13 cellular contexts compared by ENCODE assay signal in the genomic region with DNA sequence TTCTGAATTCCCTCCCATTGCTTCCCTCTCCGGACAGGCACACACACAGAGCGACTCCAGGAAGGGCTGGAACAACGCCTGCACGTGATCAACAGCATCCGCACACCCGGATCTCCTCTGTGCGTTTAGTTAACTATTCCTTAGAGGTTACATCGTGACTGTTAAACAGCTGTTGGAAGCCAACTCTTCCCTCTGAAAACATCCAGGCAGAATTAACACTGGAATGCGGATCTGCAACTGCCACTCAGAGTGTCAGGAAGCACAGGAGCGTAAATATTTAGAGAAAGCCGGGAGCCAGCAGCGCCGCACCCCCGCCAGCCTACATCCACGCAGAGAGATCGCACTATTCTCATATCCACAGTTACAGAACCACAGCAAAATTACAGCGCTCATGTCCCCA. TPM values are rescaled to one million over a fixed set of nuclear protein-coding genes. Genes with fewer than 3 reads are reported as not detected.
A peak's percentile ranks its signal among the peaks of the same experiment; 100 is the strongest.
DNase-seq lines count a peak whose midpoint lies in the region; ATAC-seq, FAIRE-seq and TF ChIP-seq lines count a peak whose summit lies in the region.
"Had no signal": no experiment of that assay in that cellular context is flagged by ENCODE, and none has a peak within 500 bp of the region (broad histone marks: within the 10 kb centered on the region; RNA-seq: fewer than 3 reads in every experiment).

No MANE protein-coding gene starts in this region.

- DNase-seq in HT-29 (ENCODE audit: low spot score) = peak; percentile 28
- DNase-seq in K562 (ENCODE audit: extremely low read depth in 1 of 4, low spot score in 3 of 4) = no peak
- DNase-seq in right lobe of liver = peak in 1 of 3 donors; percentile 55
- no peak for DNase-seq in smooth muscle cell (lab: John Stamatoyannopoulos, UW; ENCODE audit: unreplicated experiment)
- no peak for DNase-seq in effector CD4-positive, alpha-beta T cell
- DNase-seq in D341Med (ENCODE audit: low spot score) = no peak
- DNase-seq in inferior parietal cortex (ENCODE audit: extremely low spot score) = no peak
- DNase-seq: activated naive CD4-positive, alpha-beta T cell treated with Interleukin-2 at 50 U/mL for 16 hours; heart right ventricle; naive thymus-derived CD4-positive, alpha-beta T cell; NCI-H1436 treated with DMSO at 0.1 percent for 48 hours had no signal

- no TSS peak for BruUV-seq in K562 (replicated peaks; lab: Mats Ljungman, UMichigan)

- H3K9me3 ChIP-seq in K562 (replicated peaks; ENCODE audit: control insufficient read depth, insufficient read depth, low read depth, low read length) (no peaks in the 10 kb centered on the region), right lobe of liver (no peaks in the 10 kb centered on the region), smooth muscle cell (replicated peaks; ENCODE audit: low read depth) (no peaks in the 10 kb centered on the region)

- H3K4me3 ChIP-seq in K562 = no peak overlapping the region
- no peak overlapping the region for H3K4me3 ChIP-seq in right lobe of liver
- no peak overlapping the region for H3K4me3 ChIP-seq in smooth muscle cell
- H3K4me3 ChIP-seq: heart right ventricle had no signal

- no peaks in the 10 kb centered on the region for H3K4me1 ChIP-seq in K562 (replicated peaks in 1 of 2; ENCODE audit: control insufficient read depth in 2 of 2, insufficient read depth in 2 of 2, low read length in 2 of 2)
- peaks cover 0 to 51% (median 22%) of the 10 kb centered on the region in 4 donors for H3K4me1 ChIP-seq in right lobe of liver
- peaks cover 8% of the 10 kb centered on the region for H3K4me1 ChIP-seq in smooth muscle cell (ENCODE audit: low read depth)
- H3K4me1 ChIP-seq: heart right ventricle had no signal

- no peak overlapping the region for H3K27ac ChIP-seq in K562 (ENCODE audit: extremely low read depth, low read depth, low read length)
- peak overlapping the region in 2 of 3 donors; percentile 85 to 92 for H3K27ac ChIP-seq in right lobe of liver
- no peak overlapping the region for H3K27ac ChIP-seq in smooth muscle cell (ENCODE audit: low read depth)
- H3K27ac ChIP-seq: heart right ventricle had no signal

- H3K27me3 ChIP-seq in K562 (ENCODE audit: control insufficient read depth in 2 of 2, insufficient read depth in 2 of 2, low read length in 2 of 2) (peaks cover 0 to 18% of the 10 kb centered on the region in 2 experiments; a peak in 2 of 5 replicates), right lobe of liver (no peaks in the 10 kb centered on the region), smooth muscle cell (ENCODE audit: low read depth) (no peaks in the 10 kb centered on the region)

- H3K9ac ChIP-seq in K562 (ENCODE audit: insufficient read depth in 1 of 2, low read depth in 2 of 2, low read length in 2 of 2) = no peak overlapping the region
- no peak overlapping the region for H3K9ac ChIP-seq in smooth muscle cell (ENCODE audit: low read depth)

- no peaks in the 10 kb centered on the region for H3F3A ChIP-seq in smooth muscle cell (ENCODE audit: low read depth)

- intact Hi-C loops in K562 (cut with micrococcal nuclease) (no loop called here), right lobe of liver (cut with DNase I) (no loop called here)

- H4K20me1 ChIP-seq in K562 (replicated peaks; ENCODE audit: control insufficient read depth, insufficient read depth, low read length) = no peaks in the 10 kb centered on the region; the same call in 1 of the 2 replicates
- H4K20me1 ChIP-seq in smooth muscle cell (ENCODE audit: low read depth) = no peaks in the 10 kb centered on the region

- FAIRE-seq in K562 (lab: Jason Lieb, UNC) = no peak

- TF ChIP-seq POLR2A in K562 (conservative IDR thresholded peaks at IDR 0.05) (no peak), right lobe of liver (IDR thresholded peaks at IDR 0.05) (no peak)

- POLR2A ChIA-PET in K562 (lab: Yijun Ruan, JAX) = no interaction called here

- ATAC-seq in K562 (no peak), right lobe of liver (peak; percentile 5 to 47 (median 26)), HG03159 (IDR thresholded peaks at IDR 0.05; ENCODE audit: unreplicated experiment) (no peak)
- ATAC-seq: naive thymus-derived CD4-positive, alpha-beta T cell; stimulated activated memory B cell treated with anti-CD40 and anti-IgM and Interleukin-4, amounts not matched to agents 10 μg/mL and 1 μg/mL and 100 μg/mL, for 72 hours had no signal

- WGBS in K562 (ENCODE audit: insufficient coverage, low coverage, missing lambda C conversion rate) = 1% methylated on average over 17 of the region's 17 CpGs
- WGBS in right lobe of liver (ENCODE audit: insufficient coverage, low coverage, low lambda C conversion rate, missing lambda C conversion rate) = 21% methylated on average over 17 of the region's 17 CpGs
- 44% methylated on average over 17 of the region's 17 CpGs for WGBS in smooth muscle cell (ENCODE audit: low lambda C conversion rate)

- H3K9me1 ChIP-seq in K562 (ENCODE audit: control insufficient read depth, insufficient read depth, low read length) = no peaks in the 10 kb centered on the region

- no peak for TF ChIP-seq RAD21 in K562 (CRISPR knock-in tag; conservative IDR thresholded peaks at IDR 0.05 in 1 of 2, IDR thresholded peaks at IDR 0.05 in 1 of 2)

- CTCF ChIA-PET in K562 (lab: Yijun Ruan, JAX; ENCODE audit: low intra/inter-chr PET ratio) = no interaction called here

- H2AFZ ChIP-seq in K562 (ENCODE audit: low read depth, low read length) (no peak overlapping the region), smooth muscle cell (ENCODE audit: low read depth) (no peak overlapping the region)

- no peak for TF ChIP-seq EP300 in K562 (IDR thresholded peaks at IDR 0.05; ENCODE audit: low read length)

- in situ Hi-C loops in K562 (cut with MboI) = no loop called here

- H3K79me2 ChIP-seq in K562 (ENCODE audit: control insufficient read depth, insufficient read depth, low read length) (no peaks in the 10 kb centered on the region), smooth muscle cell (ENCODE audit: low read depth) (no peaks in the 10 kb centered on the region)

- H3K36me3 ChIP-seq in K562 (ENCODE audit: control insufficient read depth, insufficient read depth, low read length) (no peaks in the 10 kb centered on the region), right lobe of liver (no peaks in the 10 kb centered on the region), smooth muscle cell (ENCODE audit: low read depth) (no peaks in the 10 kb centered on the region)
- H3K36me3 ChIP-seq: heart right ventricle had no signal

- TF ChIP-seq CTCF in K562 (IDR thresholded peaks at IDR 0.05 in 2 of 3, conservative IDR thresholded peaks at IDR 0.05 in 1 of 3; ENCODE audit: insufficient read depth in 2 of 3, low read depth in 1 of 3, low read length in 3 of 3) (no peak), right lobe of liver (IDR thresholded peaks at IDR 0.05) (no peak), smooth muscle cell (IDR thresholded peaks at IDR 0.05; ENCODE audit: borderline replicate concordance, insufficient read depth, poor library complexity, severe bottlenecking) (no peak)

- H3K4me2 ChIP-seq in K562 (ENCODE audit: insufficient read depth, low read length) (no peak overlapping the region), smooth muscle cell (peak overlapping the region; percentile 61)

TF ChIP-seq in K562, 482 proteins besides CTCF, POLR2A, EP300 and RAD21:
- TF ChIP-seq BHLHE40 (IDR thresholded peaks at IDR 0.05; ENCODE audit: low read length) (0 out of 2 replicates have a peak, but pooled peaks have one; percentile 13), HEY1 (CRISPR knock-in tag; IDR thresholded peaks at IDR 0.05; ENCODE audit: borderline replicate concordance) (no peak)

RNA-seq across cellular contexts. Expression of a gene that starts 46.2 kb away (rescaled TPM):
- total RNA-seq in HT-29 (2014; rRNA removed; shearing (Covaris generic)) = 2.5 and 5.4 TPM in 2 replicates
- 0.05 TPM in 1 of 2 replicates, not detected in the other for total RNA-seq in K562 (2011; cell fraction: chromatin; rRNA removed; ENCODE audit: low replicate concordance)
- total RNA-seq in K562 (2011; cell fraction: nucleolus; rRNA removed) = not detected in 2 replicates
- total RNA-seq in K562 (2011; cell fraction: nucleoplasm; rRNA removed) = not detected in 2 replicates
- not detected in 2 replicates for total RNA-seq in K562 (2014; rRNA removed)
- not detected in 2 replicates for total RNA-seq in K562 (2014; rRNA removed; fragmentation: Illumina TruSeq; extraction: Trizol)
- not detected in 2 replicates for total RNA-seq in K562 (2015; rRNA removed; fragmentation: Illumina TruSeq; extraction: Trizol)
- 0.07 and 0.22 TPM in 2 replicates for total RNA-seq in K562 (2021)
- not detected in 2 replicates for polyA plus RNA-seq in K562 (2011; rRNA removed)
- polyA plus RNA-seq in K562 (2011; cell fraction: cytosol; rRNA removed) = not detected in 2 replicates
- polyA plus RNA-seq in K562 (2011; cell fraction: nucleus; rRNA removed) = not detected in 2 replicates
- polyA plus RNA-seq in K562 (2012) = 0.01 and 0.07 TPM in 2 replicates
- not detected in 2 replicates for polyA plus RNA-seq in K562 (2014; fragmentation: Illumina TruSeq; extraction: Trizol)
- polyA plus RNA-seq in K562 (2014; fragmentation: Nextera tagmentation; extraction: Ambion mirVana) = under 1 TPM in 1 of 2 experiments, not detected in 1; 0.04 TPM
- not detected in 2 replicates for polyA plus RNA-seq in K562 (2014; rRNA removed)
- not detected in 2 replicates for polyA minus RNA-seq in K562 (2011; rRNA and poly(A)+ RNA removed)
- polyA minus RNA-seq in K562 (2011; cell fraction: cytosol; rRNA and poly(A)+ RNA removed) = not detected in 2 replicates
- not detected in 2 replicates for polyA minus RNA-seq in K562 (2011; cell fraction: nucleus; rRNA and poly(A)+ RNA removed)
- total RNA-seq in right lobe of liver = 10 to 100 TPM; 21.9 to 50.3 (median 30.9) TPM
- 6.3 and 9.9 TPM in 2 replicates for total RNA-seq in smooth muscle cell
- polyA plus RNA-seq in smooth muscle cell = 1.5 and 6.7 TPM in 2 replicates
- polyA plus RNA-seq: naive thymus-derived CD4-positive, alpha-beta T cell had no signal

Comparison
In these comparisons a context has a peak if more than half of its experiments do, and no peak if none do; other contexts are left out.
1. ATAC-seq: peak in right lobe of liver (4 of 4); none in K562 (single experiment) and HG03159 (single experiment).
2. H3K27ac ChIP-seq: peak in right lobe of liver (2 of 3); none in K562 (single experiment) and smooth muscle cell (single experiment).